Comparison of ENCODE assay signal across 26 cellular contexts in the genomic region with DNA sequence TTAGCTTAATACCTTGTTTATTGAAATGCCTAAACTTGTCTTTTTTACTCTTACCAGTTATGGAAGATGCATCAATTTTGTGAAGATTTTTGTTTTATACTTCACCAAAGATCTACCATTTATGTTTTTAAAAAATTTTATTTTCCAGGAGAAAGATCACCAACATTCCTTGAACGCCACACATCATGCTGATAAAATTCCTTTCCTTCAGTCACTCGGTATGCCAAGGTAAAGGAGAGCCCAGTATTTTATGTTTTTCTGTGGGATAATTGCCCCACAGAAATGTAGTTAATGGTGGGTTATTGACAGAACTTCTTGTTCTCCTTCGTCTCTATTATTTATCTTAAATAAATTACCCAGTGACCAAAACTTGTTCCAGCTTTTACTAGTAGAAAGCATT.
"Had no signal": no experiment of that assay in that cellular context is flagged by ENCODE, and none has a peak within 500 bp of the region (broad histone marks: within the 10 kb centered on the region; RNA-seq: fewer than 3 reads in every experiment).

No MANE protein-coding gene starts in this region.

- H3K9me3 ChIP-seq: esophagus muscularis mucosa, heart right ventricle, mucosa of descending colon, neutrophil, pancreas, right atrium auricular region, thoracic aorta, tibial nerve, upper lobe of left lung had no signal

- H3K4me3 Mint-ChIP-seq: dendritic cell treated with granulocyte-macrophage colony-stimulating factor and Interleukin-4, amounts not matched to agents 40 ng/mL and 50 ng/mL, for 4 days; immature natural killer cell; naive B cell; natural killer cell treated with Interleukin-12 subunit alpha and Interleukin-12 subunit beta and Interleukin-15 and Interleukin-18, amount 100 ng/mL, for 72 hours; neural crest cell; stimulated activated effector memory CD8-positive, alpha-beta T cell treated with anti-CD3 and anti-CD28 coated beads, Interleukin-12 subunit alpha, Interleukin-12 subunit beta, amount 100 ng/mL, for 72 hours had no signal

- ATAC-seq: heart right ventricle; left lobe of liver; mucosa of descending colon; natural killer cell treated with Interleukin-12 subunit alpha and Interleukin-12 subunit beta and Interleukin-15 and Interleukin-18, amount 100 ng/mL, for 72 hours; sciatic nerve; stimulated activated effector memory CD8-positive, alpha-beta T cell treated with anti-CD3 and anti-CD28 coated beads, Interleukin-12 subunit alpha, Interleukin-12 subunit beta, amount 100 ng/mL, for 72 hours; stimulated activated naive CD8-positive, alpha-beta T cell treated with anti-CD3 and anti-CD28 coated beads, Interleukin-15, Interleukin-2, amounts not matched to agents 100 U/mL and 50 U/mL, for 24 hours had no signal

- H3K27ac Mint-ChIP-seq: dendritic cell treated with granulocyte-macrophage colony-stimulating factor and Interleukin-4, amounts not matched to agents 40 ng/mL and 50 ng/mL, for 4 days; naive B cell; natural killer cell treated with Interleukin-12 subunit alpha and Interleukin-12 subunit beta and Interleukin-15 and Interleukin-18, amount 100 ng/mL, for 72 hours; stimulated activated effector memory CD8-positive, alpha-beta T cell treated with anti-CD3 and anti-CD28 coated beads, Interleukin-12 subunit alpha, Interleukin-12 subunit beta, amount 100 ng/mL, for 72 hours had no signal

- H3K9me3 Mint-ChIP-seq: dendritic cell treated with granulocyte-macrophage colony-stimulating factor and Interleukin-4, amounts not matched to agents 40 ng/mL and 50 ng/mL, for 4 days; immature natural killer cell; naive B cell; natural killer cell treated with Interleukin-12 subunit alpha and Interleukin-12 subunit beta and Interleukin-15 and Interleukin-18, amount 100 ng/mL, for 72 hours; neural crest cell; stimulated activated effector memory CD8-positive, alpha-beta T cell treated with anti-CD3 and anti-CD28 coated beads, Interleukin-12 subunit alpha, Interleukin-12 subunit beta, amount 100 ng/mL, for 72 hours had no signal

- H3K36me3 Mint-ChIP-seq: naive B cell; stimulated activated effector memory CD8-positive, alpha-beta T cell treated with anti-CD3 and anti-CD28 coated beads, Interleukin-12 subunit alpha, Interleukin-12 subunit beta, amount 100 ng/mL, for 72 hours had no signal

- DNase-seq: central memory CD4-positive, alpha-beta T cell; effector CD8-positive, alpha-beta T cell; foreskin melanocyte; glutamatergic neuron; heart right ventricle; hippocampal formation; immature natural killer cell; mucosa of descending colon; naive B cell; pancreas; stimulated activated CD4-positive, alpha-beta T cell treated with anti-CD3 and anti-CD28 coated beads, Interleukin-2, amount 100 ng/mL, for 24 hours; stimulated activated CD4-positive, alpha-beta T cell treated with anti-CD3 and anti-CD28 coated beads, Interleukin-4, amount 100 ng/mL, for 24 hours; stimulated activated naive CD8-positive, alpha-beta T cell treated with anti-CD3 and anti-CD28 coated beads, Interleukin-15, Interleukin-2, amounts not matched to agents 100 U/mL and 50 U/mL, for 24 hours; substantia nigra; upper lobe of left lung had no signal

- H3K36me3 ChIP-seq: esophagus muscularis mucosa, neutrophil, right atrium auricular region, thoracic aorta, tibial nerve, upper lobe of left lung had no signal

- H3K4me1 Mint-ChIP-seq: immature natural killer cell; naive B cell; stimulated activated effector memory CD8-positive, alpha-beta T cell treated with anti-CD3 and anti-CD28 coated beads, Interleukin-12 subunit alpha, Interleukin-12 subunit beta, amount 100 ng/mL, for 72 hours had no signal

- H3K4me3 ChIP-seq: esophagus muscularis mucosa, heart right ventricle, mucosa of descending colon, pancreas, right atrium auricular region, thoracic aorta, tibial nerve, upper lobe of left lung had no signal

- H3K27me3 Mint-ChIP-seq: dendritic cell treated with granulocyte-macrophage colony-stimulating factor and Interleukin-4, amounts not matched to agents 40 ng/mL and 50 ng/mL, for 4 days; naive B cell; natural killer cell treated with Interleukin-12 subunit alpha and Interleukin-12 subunit beta and Interleukin-15 and Interleukin-18, amount 100 ng/mL, for 72 hours had no signal

- H3K27ac ChIP-seq: esophagus muscularis mucosa, heart right ventricle, neutrophil, right atrium auricular region, thoracic aorta, tibial nerve, upper lobe of left lung had no signal

- H3K27me3 ChIP-seq: esophagus muscularis mucosa, heart right ventricle, neutrophil, pancreas, right atrium auricular region, tibial nerve, upper lobe of left lung had no signal

- H3K4me1 ChIP-seq: esophagus muscularis mucosa, heart right ventricle, pancreas, tibial nerve, upper lobe of left lung had no signal
